ENCODE assay signal across 15 cellular contexts in genomic region chr5:34736445-34737119, GRCh38.
DNase-seq lines count a peak whose midpoint lies in the region; ATAC-seq, FAIRE-seq and TF ChIP-seq lines count a peak whose summit lies in the region.
"Had no signal": no experiment of that assay in that cellular context is flagged by ENCODE, and none has a peak within 500 bp of the region (broad histone marks: within the 10 kb centered on the region; RNA-seq: fewer than 3 reads in every experiment).

No MANE protein-coding gene starts in this region.

- DNase-seq in ELR (ENCODE audit: low read depth) (peak; percentile 28), M059J (ENCODE audit: low read depth) (peak; percentile 44), fibroblast of pulmonary artery (ENCODE audit: low read depth) (peak; percentile 69), renal cortical epithelial cell (ENCODE audit: low read depth) (peak; percentile 88), frontal cortex (ENCODE audit: low spot score in 2 of 2) (no peak), Karpas-422 (no peak)
- DNase-seq: activated CD4-positive, alpha-beta T cell treated with anti-CD3 and anti-CD28 coated beads, Interleukin-2, amount 50 U/mL, for 4 hours; effector memory CD8-positive, alpha-beta T cell; left ventricle myocardium inferior; NCI-H1436; right cardiac atrium; SHP77 treated with DMSO at 0.1 percent for 48 hours; stimulated activated naive CD4-positive, alpha-beta T cell; T-helper 9 cell had no signal

- no peak overlapping the region for H2AFZ ChIP-seq in Karpas-422 (ENCODE audit: low read length)

- no peak overlapping the region for H3K27ac ChIP-seq in Karpas-422 (ENCODE audit: low read length)
- H3K27ac ChIP-seq: left ventricle myocardium inferior had no signal

- ATAC-seq in HG02973 (IDR thresholded peaks at IDR 0.05; ENCODE audit: unreplicated experiment): no peak
- ATAC-seq: effector memory CD8-positive, alpha-beta T cell; right cardiac atrium had no signal

- no peaks in the 10 kb centered on the region for H3K27me3 ChIP-seq in Karpas-422 (ENCODE audit: low read length)

- H3K9me2 ChIP-seq in Karpas-422 (replicated peaks; ENCODE audit: insufficient read depth, low read length): no peaks in the 10 kb centered on the region

- H3K4me3 ChIP-seq in fibroblast of pulmonary artery (replicated peaks; ENCODE audit: low read depth, low read length): no peak overlapping the region
- H3K4me3 ChIP-seq in Karpas-422 (ENCODE audit: low read length): no peak overlapping the region
- H3K4me3 ChIP-seq: left ventricle myocardium inferior had no signal

- no peak for TF ChIP-seq CTCF in fibroblast of pulmonary artery (IDR thresholded peaks at IDR 0.05; ENCODE audit: low read length, missing control alignments)

- H3K4me2 ChIP-seq in Karpas-422 (ENCODE audit: low read depth, low read length, poor library complexity, severe bottlenecking): no peak overlapping the region

- no peaks in the 10 kb centered on the region for H3K9me3 ChIP-seq in Karpas-422 (ENCODE audit: low read length)
- H3K9me3 ChIP-seq: left ventricle myocardium inferior had no signal

- no peaks in the 10 kb centered on the region for H3K36me3 ChIP-seq in Karpas-422 (ENCODE audit: insufficient read depth, low read length)
- H3K36me3 ChIP-seq: left ventricle myocardium inferior had no signal

- no peak overlapping the region for H3K9ac ChIP-seq in Karpas-422 (ENCODE audit: low read length)

- H3K79me2 ChIP-seq in Karpas-422 (ENCODE audit: low read length): no peaks in the 10 kb centered on the region

- no peaks in the 10 kb centered on the region for H3K4me1 ChIP-seq in Karpas-422 (ENCODE audit: low read length)

- FAIRE-seq in frontal cortex (lab: Jason Lieb, UNC): no peak

- no peaks in the 10 kb centered on the region for H4K20me1 ChIP-seq in Karpas-422 (ENCODE audit: insufficient read depth, low read depth, low read length)

Comparison
In these comparisons a context has a peak if more than half of its experiments do, and no peak if none do; other contexts are left out.
1. DNase-seq: peak in ELR (single experiment), M059J (single experiment), fibroblast of pulmonary artery (single experiment) and renal cortical epithelial cell (single experiment); none in frontal cortex (0 of 2) and Karpas-422 (single experiment).